In the genomic region with DNA sequence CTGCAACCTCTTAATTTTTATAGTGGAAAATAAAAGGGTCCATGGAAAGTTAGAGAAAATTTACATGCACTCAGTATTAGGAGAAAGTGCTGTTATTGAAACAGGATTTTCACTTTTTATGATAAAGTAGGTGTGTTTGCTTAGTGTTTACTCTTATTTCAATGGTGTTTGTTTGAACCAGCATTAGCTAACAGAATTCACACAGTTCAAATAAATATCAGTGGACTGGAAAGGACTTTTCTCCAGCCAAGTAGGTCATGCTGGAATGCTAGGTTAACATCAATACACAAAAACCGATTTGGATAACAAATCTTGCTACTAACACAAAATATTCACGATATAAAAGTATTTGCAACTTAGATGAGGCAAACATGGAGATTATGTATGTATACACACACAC, we compare ENCODE assay signal across 22 cellular contexts.
"Had no signal": no experiment of that assay in that cellular context is flagged by ENCODE, and none has a peak within 500 bp of the region (broad histone marks: within the 10 kb centered on the region; RNA-seq: fewer than 3 reads in every experiment).

No MANE protein-coding gene starts in this region.

- H3K27me3 ChIP-seq: brain microvascular endothelial cell, heart right ventricle, thyroid gland, upper lobe of right lung had no signal

- H3K36me3 ChIP-seq: brain microvascular endothelial cell, heart right ventricle, thyroid gland, upper lobe of right lung had no signal

- H3K9me3 ChIP-seq: heart right ventricle, thyroid gland, upper lobe of right lung had no signal

- H3K36me3 Mint-ChIP-seq: activated naive CD4-positive, alpha-beta T cell treated with anti-CD3 and anti-CD28 coated beads, Interleukin-2, amount 50 U/mL, for 24 hours; naive thymus-derived CD8-positive, alpha-beta T cell had no signal

- ATAC-seq: activated CD8-positive, alpha-beta T cell treated with anti-CD3 and anti-CD28 coated beads, Interleukin-2, amount 10 ng/mL, durations not matched to agents 7 days and 5 days; naive thymus-derived CD8-positive, alpha-beta T cell; upper lobe of right lung had no signal

- H3K27ac ChIP-seq: brain microvascular endothelial cell, heart right ventricle, upper lobe of right lung, VCaP had no signal

- H3K4me3 ChIP-seq: heart right ventricle, lung, thyroid gland, upper lobe of right lung had no signal

- DNase-seq: activated CD4-positive, alpha-beta T cell treated with anti-CD3 and anti-CD28 coated beads, Interleukin-2, amount 50 U/mL, for 1 hour; activated CD4-positive, CD25-positive, alpha-beta regulatory T cell treated with anti-CD3 and anti-CD28 coated beads, Interleukin-2, amount 50 U/mL, for 72 hours; activated CD8-positive, alpha-beta T cell treated with anti-CD3 and anti-CD28 coated beads, Interleukin-2, amount 10 ng/mL, durations not matched to agents 7 days and 5 days; activated gamma-delta T cell treated with Interleukin-2 at 50 U/mL for 16 hours; activated T-cell treated with anti-CD3 and anti-CD28 coated beads, Interleukin-2, amount 50 U/mL, for 1 hour; anterior cingulate cortex; brain microvascular endothelial cell; caudate nucleus; effector CD4-positive, alpha-beta T cell; heart right ventricle; kidney; naive thymus-derived CD8-positive, alpha-beta T cell; stimulated activated CD4-positive, alpha-beta T cell treated with anti-CD3 and anti-CD28 coated beads, Interleukin-4, amount 100 ng/mL, for 24 hours; substantia nigra; thyroid gland; upper lobe of right lung had no signal

- H3K9me3 Mint-ChIP-seq: activated naive CD4-positive, alpha-beta T cell treated with anti-CD3 and anti-CD28 coated beads, Interleukin-2, amount 50 U/mL, for 24 hours; stimulated activated naive CD8-positive, alpha-beta T cell treated with anti-CD3 and anti-CD28 coated beads, Interleukin-15, Interleukin-2, amounts not matched to agents 100 ng/mL and 50 ng/mL, for 24 hours; T-helper 2 cell treated with Interferon-gamma antibody and Interleukin-4, amounts not matched to agents 5 μg/mL and 100 μg/mL, for 36 hours had no signal

- H3K27me3 Mint-ChIP-seq: dendritic cell treated with granulocyte-macrophage colony-stimulating factor and Interleukin-4, amounts not matched to agents 40 ng/mL and 50 ng/mL, for 4 days had no signal

- H3K4me3 Mint-ChIP-seq: activated CD8-positive, alpha-beta T cell treated with anti-CD3 and anti-CD28 coated beads, Interleukin-2, amount 10 ng/mL, durations not matched to agents 7 days and 5 days; activated naive CD4-positive, alpha-beta T cell treated with anti-CD3 and anti-CD28 coated beads, Interleukin-2, amount 50 U/mL, for 24 hours; dendritic cell treated with granulocyte-macrophage colony-stimulating factor and Interleukin-4, amounts not matched to agents 40 ng/mL and 50 ng/mL, for 4 days; naive thymus-derived CD8-positive, alpha-beta T cell; stimulated activated naive CD8-positive, alpha-beta T cell treated with anti-CD3 and anti-CD28 coated beads, Interleukin-15, Interleukin-2, amounts not matched to agents 100 ng/mL and 50 ng/mL, for 24 hours; T-helper 2 cell treated with Interferon-gamma antibody and Interleukin-4, amounts not matched to agents 5 μg/mL and 100 μg/mL, for 36 hours had no signal

- H3K27ac Mint-ChIP-seq: activated CD8-positive, alpha-beta T cell treated with anti-CD3 and anti-CD28 coated beads, Interleukin-2, amount 10 ng/mL, durations not matched to agents 7 days and 5 days; activated naive CD4-positive, alpha-beta T cell treated with anti-CD3 and anti-CD28 coated beads, Interleukin-2, amount 50 U/mL, for 24 hours; dendritic cell treated with granulocyte-macrophage colony-stimulating factor and Interleukin-4, amounts not matched to agents 40 ng/mL and 50 ng/mL, for 4 days; stimulated activated naive CD8-positive, alpha-beta T cell treated with anti-CD3 and anti-CD28 coated beads, Interleukin-15, Interleukin-2, amounts not matched to agents 100 ng/mL and 50 ng/mL, for 24 hours; T-helper 2 cell treated with Interferon-gamma antibody and Interleukin-4, amounts not matched to agents 5 μg/mL and 100 μg/mL, for 36 hours had no signal

- H3K4me1 ChIP-seq: upper lobe of right lung had no signal
